16 cellular contexts compared by ENCODE assay signal in the genomic region with DNA sequence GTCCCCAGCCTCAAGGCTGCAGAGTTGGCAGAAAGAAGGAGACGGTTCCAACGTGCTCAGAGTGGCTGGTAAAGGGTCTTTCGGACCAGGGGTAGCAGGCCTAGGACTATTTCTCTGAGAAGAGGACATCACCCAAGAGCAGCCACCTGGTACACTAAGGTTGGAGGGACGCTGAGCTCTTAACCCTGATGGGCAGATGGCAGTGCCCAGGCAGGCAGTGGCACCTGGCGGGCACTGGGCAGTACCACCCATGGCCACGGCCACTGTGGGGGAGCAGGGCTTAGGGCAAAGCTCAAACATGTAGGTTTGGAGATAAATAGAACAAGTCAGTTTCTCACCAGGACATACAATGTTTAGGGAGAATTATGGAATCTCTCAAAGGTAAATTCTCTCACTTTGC. TPM values are rescaled to one million over a fixed set of nuclear protein-coding genes. Genes with fewer than 3 reads are reported as not detected.
DNase-seq lines count a peak whose midpoint lies in the region; ATAC-seq, FAIRE-seq and TF ChIP-seq lines count a peak whose summit lies in the region.
"Had no signal": no experiment of that assay in that cellular context is flagged by ENCODE, and none has a peak within 500 bp of the region (broad histone marks: within the 10 kb centered on the region; RNA-seq: fewer than 3 reads in every experiment).

No MANE protein-coding gene starts in this region.

- peaks cover 56 to 99% (median 79%) of the 10 kb centered on the region in 4 donors for H3K4me1 Mint-ChIP-seq in CD4-positive, alpha-beta memory T cell
- H3K4me1 Mint-ChIP-seq in T-cell: peaks cover 63 to 88% (median 84%) of the 10 kb centered on the region in 3 donors
- peaks cover 39 to 63% (median 63%) of the 10 kb centered on the region in 3 donors for H3K4me1 Mint-ChIP-seq in naive B cell

- H3K4me3 ChIP-seq in A549 (no peak overlapping the region), prostate gland (no peak overlapping the region)
- no peak overlapping the region for H3K4me3 ChIP-seq in CD4-positive, alpha-beta memory T cell (ENCODE audit: low read length in 2 of 2)
- H3K4me3 ChIP-seq: coronary artery had no signal

- no peaks in the 10 kb centered on the region for H3K27me3 Mint-ChIP-seq in CD4-positive, alpha-beta memory T cell
- H3K27me3 Mint-ChIP-seq in T-cell: no peaks in the 10 kb centered on the region
- H3K27me3 Mint-ChIP-seq in naive B cell: no peaks in the 10 kb centered on the region

- POLR2A ChIA-PET in A549 (lab: Yijun Ruan, JAX): no interaction called here
- POLR2A ChIA-PET in CD4-positive, alpha-beta memory T cell (lab: Charles Lee; ENCODE audit: partially characterized antibody): interaction anchor here (1.0 to 1.5 kb wide), 3 partner anchors 17 to 25 kb away, joined by 3 to 4 read pairs (median 3); no protein-coding TSS in a partner anchor
- POLR2A ChIA-PET in T-cell (lab: Charles Lee): no interaction called here

- H3K4me3 Mint-ChIP-seq in CD4-positive, alpha-beta memory T cell: no peak overlapping the region
- H3K4me3 Mint-ChIP-seq in T-cell (no peak overlapping the region), naive B cell (peak overlapping the region in 1 of 8 donors; percentile 32)
- H3K4me3 Mint-ChIP-seq: mesothelial cell of epicardium had no signal

- WGBS in A549 (ENCODE audit: missing lambda C conversion rate): 94% methylated on average over 6 of the region's 6 CpGs
- 87% methylated on average over 6 of the region's 6 CpGs for WGBS in prostate gland

- no peak for FAIRE-seq in A549 (lab: Jason Lieb, UNC)
- FAIRE-seq: bronchial epithelial cell, endometrium had no signal

- CTCF ChIA-PET in A549 (lab: Yijun Ruan, JAX) (interaction anchor here (1.0 to 1.5 kb wide), 2 partner anchors 10 to 133 kb away, joined by 4 to 5 read pairs; no protein-coding TSS in a partner anchor), T-cell (lab: Charles Lee) (interaction anchor here in 1 of 2 donors (0.9 kb wide), 1 partner anchor 128 kb away, joined by 3 read pairs; no protein-coding TSS in a partner anchor)
- CTCF ChIA-PET in CD4-positive, alpha-beta memory T cell (lab: Charles Lee; ENCODE audit: partially characterized antibody): interaction anchor here (1.7 to 2.3 kb wide), 2 partner anchors 11 to 24 kb away, joined by 6 to 7 read pairs; no protein-coding TSS in a partner anchor

- TF ChIP-seq POLR2A in A549 (IDR thresholded peaks at IDR 0.05; ENCODE audit: low read length): no peak
- TF ChIP-seq POLR2A in GM18505 (IDR thresholded peaks at IDR 0.05; ENCODE audit: borderline replicate concordance, extremely low read depth, insufficient read depth, insufficient read length): no peak
- TF ChIP-seq POLR2A in prostate gland (IDR thresholded peaks at IDR 0.05): no peak

- no peaks in the 10 kb centered on the region for H3K27me3 ChIP-seq in CD4-positive, alpha-beta memory T cell (ENCODE audit: insufficient read depth, low read length)
- H3K27me3 ChIP-seq in prostate gland (replicated peaks; ENCODE audit: insufficient read depth): no peaks in the 10 kb centered on the region

- H3K4me1 ChIP-seq in A549 (peaks cover 39% of the 10 kb centered on the region), prostate gland (replicated peaks) (peaks cover 4% of the 10 kb centered on the region)
- peaks cover 80% of the 10 kb centered on the region for H3K4me1 ChIP-seq in CD4-positive, alpha-beta memory T cell (ENCODE audit: insufficient read depth, low read length)

- no peaks in the 10 kb centered on the region for H3K9me3 Mint-ChIP-seq in CD4-positive, alpha-beta memory T cell
- no peaks in the 10 kb centered on the region for H3K9me3 Mint-ChIP-seq in T-cell
- no peaks in the 10 kb centered on the region for H3K9me3 Mint-ChIP-seq in naive B cell

- H3K36me3 ChIP-seq in CD4-positive, alpha-beta memory T cell (ENCODE audit: insufficient read depth, low read length): peaks cover 13% of the 10 kb centered on the region
- H3K36me3 ChIP-seq in prostate gland: no peaks in the 10 kb centered on the region

- H3K4me2 ChIP-seq in A549: peak overlapping the region; percentile 37

- DNase-seq in A549 (ENCODE audit: low read depth in 1 of 2, low spot score in 1 of 2): no peak
- DNase-seq in CD4-positive, alpha-beta memory T cell: no peak
- DNase-seq in T-cell: no peak
- DNase-seq in naive B cell: no peak
- no peak for DNase-seq in prostate gland (ENCODE audit: low spot score)
- DNase-seq in Right ventricle myocardium superior: no peak
- DNase-seq: activated CD4-positive, alpha-beta T cell treated with anti-CD3 and anti-CD28 coated beads, Interleukin-2, amount 50 U/mL, for 1 hour; activated naive CD4-positive, alpha-beta T cell; left colon; NCI-H1694 treated with DMSO at 0.1 percent for 48 hours had no signal

- TF ChIP-seq CTCF in A549 (IDR thresholded peaks at IDR 0.05): no peak
- TF ChIP-seq CTCF in prostate gland (IDR thresholded peaks at IDR 0.05): no peak

- peak overlapping the region; percentile 45 to 74; a peak in 5 of 6 replicates for H3K27ac ChIP-seq in A549
- no peak overlapping the region for H3K27ac ChIP-seq in CD4-positive, alpha-beta memory T cell (ENCODE audit: low read depth, low read length)
- H3K27ac ChIP-seq in prostate gland: peak overlapping the region in 1 of 2 donors; percentile 41
- H3K27ac ChIP-seq: coronary artery had no signal

- ATAC-seq in A549 (peak in 1 of 2 experiments; percentile 38; a peak in 3 of 6 replicates), T-cell (replicated peaks in 1 of 4) (no peak), naive B cell (ENCODE audit: low read depth in 2 of 2) (no peak), GM19328 (IDR thresholded peaks at IDR 0.05; ENCODE audit: unreplicated experiment) (no peak), GM18505 (IDR thresholded peaks at IDR 0.05; ENCODE audit: unreplicated experiment) (no peak), Right ventricle myocardium superior (ENCODE audit: poor library complexity) (no peak)
- ATAC-seq: left colon had no signal

- H3K27ac Mint-ChIP-seq in CD4-positive, alpha-beta memory T cell: peak overlapping the region in 6 of 7 donors; percentile 41 to 97 (median 71)
- H3K27ac Mint-ChIP-seq in T-cell: peak overlapping the region; percentile 63 to 78
- peak overlapping the region in 4 of 6 donors; percentile 42 to 96 (median 66) for H3K27ac Mint-ChIP-seq in naive B cell
- H3K27ac Mint-ChIP-seq: mesothelial cell of epicardium had no signal

- H3K9me3 ChIP-seq in A549 (no peaks in the 10 kb centered on the region), prostate gland (no peaks in the 10 kb centered on the region)
- H3K9me3 ChIP-seq in CD4-positive, alpha-beta memory T cell (ENCODE audit: control insufficient read depth in 1 of 2, low read length in 2 of 2): no peaks in the 10 kb centered on the region

- no peak for TF ChIP-seq EP300 in A549 (IDR thresholded peaks at IDR 0.05)

- intact Hi-C loops in CD4-positive, alpha-beta memory T cell (cut with micrococcal nuclease): no loop called here
- intact Hi-C loops in prostate gland (cut with DNase I) (no loop called here), Right ventricle myocardium superior (cut with DNase I) (no loop called here)

- peaks cover 21 to 39% of the 10 kb centered on the region in 2 donors for H3K36me3 Mint-ChIP-seq in CD4-positive, alpha-beta memory T cell
- H3K36me3 Mint-ChIP-seq in T-cell (peaks cover 35% of the 10 kb centered on the region), naive B cell (peaks cover 5 to 6% of the 10 kb centered on the region in 2 donors)

- no peak for TF ChIP-seq RAD21 in A549 (conservative IDR thresholded peaks at IDR 0.05 in 1 of 2, IDR thresholded peaks at IDR 0.05 in 1 of 2)

TF ChIP-seq in A549, 52 proteins besides CTCF, POLR2A, EP300 and RAD21 (continues in another document):
- no peak for TF ChIP-seq PHF8 (IDR thresholded peaks at IDR 0.05; ENCODE audit: borderline replicate concordance, low read depth)
- TF ChIP-seq GATA3 (IDR thresholded peaks at IDR 0.05; ENCODE audit: borderline replicate concordance): no peak
- TF ChIP-seq HOXB13 (CRISPR knock-in tag; IDR thresholded peaks at IDR 0.05; ENCODE audit: low read depth): no peak
- no peak for TF ChIP-seq POLR2AphosphoS2 (conservative IDR thresholded peaks at IDR 0.05; ENCODE audit: low read length)
- no peak for TF ChIP-seq ZNF302 (CRISPR knock-in tag; IDR thresholded peaks at IDR 0.05)
- TF ChIP-seq HOXA7 (CRISPR knock-in tag; IDR thresholded peaks at IDR 0.05): no peak
- TF ChIP-seq CEBPB (IDR thresholded peaks at IDR 0.05): no peak
- TF ChIP-seq HEYL (CRISPR knock-in tag; IDR thresholded peaks at IDR 0.05): no peak
- no peak for TF ChIP-seq MAZ (IDR thresholded peaks at IDR 0.05; ENCODE audit: borderline replicate concordance, low read depth, low read length)
- no peak for TF ChIP-seq FOSL2 (IDR thresholded peaks at IDR 0.05)
- no peak for TF ChIP-seq FOSL2 (CRISPR knock-in tag; IDR thresholded peaks at IDR 0.05)
- no peak for TF ChIP-seq CBX2 (IDR thresholded peaks at IDR 0.05; ENCODE audit: borderline replicate concordance, low read depth)
- TF ChIP-seq HDAC2 (IDR thresholded peaks at IDR 0.05): no peak
- TF ChIP-seq EHF (CRISPR knock-in tag; IDR thresholded peaks at IDR 0.05): no peak
- TF ChIP-seq, protein P1, sequence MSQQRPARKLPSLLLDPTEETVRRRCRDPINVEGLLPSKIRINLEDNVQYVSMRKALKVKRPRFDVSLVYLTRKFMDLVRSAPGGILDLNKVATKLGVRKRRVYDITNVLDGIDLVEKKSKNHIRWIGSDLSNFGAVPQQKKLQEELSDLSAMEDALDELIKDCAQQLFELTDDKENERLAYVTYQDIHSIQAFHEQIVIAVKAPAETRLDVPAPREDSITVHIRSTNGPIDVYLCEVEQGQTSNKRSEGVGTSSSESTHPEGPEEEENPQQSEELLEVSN (IDR thresholded peaks at IDR 0.05; ENCODE audit: borderline replicate concordance, low read depth): no peak
- TF ChIP-seq SMC3 (IDR thresholded peaks at IDR 0.05): no peak

RNA-seq across cellular contexts. Expression of a gene that starts 53.5 kb away (rescaled TPM):
- 28.6 and 33.1 TPM in 2 replicates for polyA plus RNA-seq in A549 (2011; rRNA removed)
- 7.0 and 7.3 TPM in 2 replicates for polyA plus RNA-seq in A549 (2012; cell fraction: cytosol; rRNA removed)
- 8.4 and 9.6 TPM in 2 replicates for polyA plus RNA-seq in A549 (2012; cell fraction: nucleus; rRNA removed)
- 8.5 to 9.0 TPM (median 8.6 TPM) in 3 replicates for polyA plus RNA-seq in A549 (2017; fragmentation: RNase III; extraction: RNeasy Plus Mini Kit Qiagen cat#74134 plus additional on column Dnase treatment)
- 31.0 and 39.2 TPM in 2 replicates for polyA minus RNA-seq in A549 (2011; rRNA and poly(A)+ RNA removed)
- 100 to 1,000 TPM; 179 to 187 TPM for total RNA-seq in CD4-positive, alpha-beta memory T cell
- 100 to 1,000 TPM in 1 of 2 donors, 10 to 100 TPM in 1; 92.2 to 119 TPM for polyA plus RNA-seq in CD4-positive, alpha-beta memory T cell
- total RNA-seq in T-cell: 100 to 1,000 TPM; 114 to 185 (median 152) TPM
- 10 to 100 TPM; 35.4 to 69.2 (median 66.6) TPM for polyA plus RNA-seq in naive B cell (ENCODE audit: low read depth in 6 of 6)
- total RNA-seq in prostate gland: 10 to 100 TPM; 19.8 to 43.5 TPM
- total RNA-seq in Right ventricle myocardium superior: 29.9 TPM
